Comparison of ENCODE assay signal across 22 cellular contexts in genomic region chr3:16865335-16865734, GRCh38. TPM values are rescaled to one million over a fixed set of nuclear protein-coding genes. Genes with fewer than 3 reads are reported as not detected.
A peak's percentile ranks its signal among the peaks of the same experiment; 100 is the strongest.
DNase-seq lines count a peak whose midpoint lies in the region; ATAC-seq, FAIRE-seq and TF ChIP-seq lines count a peak whose summit lies in the region.
"Had no signal": no experiment of that assay in that cellular context is flagged by ENCODE, and none has a peak within 500 bp of the region (broad histone marks: within the 10 kb centered on the region; RNA-seq: fewer than 3 reads in every experiment).

No MANE protein-coding gene starts in this region.

- POLR2A ChIA-PET in PC-3 (lab: Charles Lee; ENCODE audit: unreplicated experiment): no interaction called here

- H3F3A ChIP-seq in PC-3 (ENCODE audit: low read length, unreplicated experiment): peaks cover 9% of the 10 kb centered on the region

- H3K4me2 ChIP-seq in PC-3 (ENCODE audit: low read length) (peak overlapping the region; percentile 55), skeletal muscle satellite cell (ENCODE audit: low read length) (peak overlapping the region; percentile 61)

- no peaks in the 10 kb centered on the region for H3K9me2 ChIP-seq in PC-3 (replicated peaks; ENCODE audit: low read length)

- CTCF ChIA-PET in PC-3 (lab: Charles Lee): no interaction called here

- intact Hi-C loops in PC-3 (cut with micrococcal nuclease): no loop called here

- H3K27ac ChIP-seq in PC-3 (ENCODE audit: low read length): peak overlapping the region; percentile 59
- H3K27ac ChIP-seq: GM23248, RWPE1 had no signal

- peak; percentile 7 for ATAC-seq in PC-3

- H3K27me3 ChIP-seq in PC-3 (ENCODE audit: low read length): no peaks in the 10 kb centered on the region
- H3K27me3 ChIP-seq in skeletal muscle satellite cell (ENCODE audit: control insufficient read depth, insufficient read depth, low read length): peaks cover 19% of the 10 kb centered on the region
- H3K27me3 ChIP-seq: MG63 had no signal

- H3K4me1 ChIP-seq in PC-3 (ENCODE audit: insufficient read depth, low read length) (peaks cover 24% of the 10 kb centered on the region), skeletal muscle satellite cell (ENCODE audit: control insufficient read depth, insufficient read depth, low read length) (peaks cover 31% of the 10 kb centered on the region)

- no peaks in the 10 kb centered on the region for H3K36me3 ChIP-seq in PC-3 (ENCODE audit: low read depth, low read length)
- no peaks in the 10 kb centered on the region for H3K36me3 ChIP-seq in skeletal muscle satellite cell (ENCODE audit: insufficient read depth, low read length)
- H3K36me3 ChIP-seq: MG63 had no signal

- TF ChIP-seq CTCF in AG10803 (conservative IDR thresholded peaks at IDR 0.05; ENCODE audit: low read length) (no peak), PC-3 (conservative IDR thresholded peaks at IDR 0.05; ENCODE audit: low read depth, low read length) (no peak), fibroblast of mammary gland (conservative IDR thresholded peaks at IDR 0.05; ENCODE audit: control insufficient read depth, insufficient read depth, low read depth, low read length) (no peak), foreskin fibroblast (IDR thresholded peaks at IDR 0.05; ENCODE audit: low read depth, low read length) (no peak)

- DNase-seq in AG10803 (ENCODE audit: low read depth) (peak; percentile 25), PC-3 (peak; percentile 18), fibroblast of mammary gland (ENCODE audit: low read depth) (peak; percentile 19), NCI-H2227 (lab: John Stamatoyannopoulos, UW; ENCODE audit: unreplicated experiment) (no peak), RCC 7860 (ENCODE audit: low spot score) (no peak), foreskin fibroblast (no peak)
- no peak for DNase-seq in activated CD4-positive, alpha-beta T cell treated with anti-CD3 and anti-CD28 coated beads, Interleukin-2, amount 50 U/mL, for 48 hours
- DNase-seq: DMS153, H7, KBM-7, MG63, NCI-H1105 treated with DMSO at 0.1 percent for 48 hours, NCI-H146, NCI-H1930, NCI-H2107, NCI-H446, NCI-H526 treated with DMSO at 0.1 percent for 48 hours, SHP77 had no signal

- H3K9me3 ChIP-seq in PC-3 (ENCODE audit: low read length) (no peaks in the 10 kb centered on the region), skeletal muscle satellite cell (replicated peaks; ENCODE audit: low read length) (no peaks in the 10 kb centered on the region)

- H4K20me1 ChIP-seq in PC-3 (ENCODE audit: low read length): no peaks in the 10 kb centered on the region

- BruUV-seq in PC-3 (replicated peaks; lab: Mats Ljungman, UMichigan): no TSS peak

- no peaks in the 10 kb centered on the region for H3K79me2 ChIP-seq in PC-3 (ENCODE audit: low read length)

- H3K4me3 ChIP-seq in AG10803 (ENCODE audit: low read length): no peak overlapping the region
- peak overlapping the region; percentile 27; the same call in 1 of the 2 replicates for H3K4me3 ChIP-seq in PC-3 (ENCODE audit: low read length)
- H3K4me3 ChIP-seq in fibroblast of mammary gland (ENCODE audit: control insufficient read depth, low read depth, low read length): no peak overlapping the region
- H3K4me3 ChIP-seq in skeletal muscle satellite cell (ENCODE audit: low read length): no peak overlapping the region
- H3K4me3 ChIP-seq in foreskin fibroblast (ENCODE audit: low read depth in 1 of 2, low read length in 2 of 2): no peak overlapping the region
- H3K4me3 ChIP-seq: GM23248, MG63 had no signal

- no peak overlapping the region for H2AFZ ChIP-seq in PC-3 (ENCODE audit: low read length)
- H2AFZ ChIP-seq: GM23248 had no signal

- H3K9ac ChIP-seq in PC-3 (ENCODE audit: low read length): no peak overlapping the region; the same call in 1 of the 2 replicates
- no peak overlapping the region for H3K9ac ChIP-seq in skeletal muscle satellite cell (ENCODE audit: low read depth, low read length)
- H3K9ac ChIP-seq: GM23248 had no signal

- FAIRE-seq in RCC 7860 (lab: Jason Lieb, UNC): no peak
- FAIRE-seq: G401.6 had no signal

RNA-seq across cellular contexts. Expression of gene PLCL2, which starts 19.4 kb away (rescaled TPM):
- total RNA-seq in PC-3 (2014; rRNA removed): 9.8 and 10.5 TPM in 2 replicates
- 6.8 and 10.0 TPM in 2 replicates for total RNA-seq in skeletal muscle satellite cell (2012; rRNA removed)

Comparison
In these comparisons a context has a peak if more than half of its experiments do, and no peak if none do; other contexts are left out.
1. DNase-seq: peak in AG10803 (single experiment), PC-3 (single experiment) and fibroblast of mammary gland (single experiment); none in NCI-H2227 (single experiment), RCC 7860 (single experiment), foreskin fibroblast (0 of 2) and activated CD4-positive, alpha-beta T cell treated with anti-CD3 and anti-CD28 coated beads, Interleukin-2, amount 50 U/mL, for 48 hours (0 of 2).